ENCODE assay signal across 1 cellular context in genomic region chr15:50908209-50909043, GRCh38.
A peak's percentile ranks its signal among the peaks of the same experiment; 100 is the strongest.
TF ChIP-seq lines count a peak whose summit lies in the region.

Gene AP4E1 (plus strand): TSS chr15:50908683. CDS start chr15:50908779, 96 bp downstream.

TF ChIP-seq in K562, 482 proteins besides CTCF, POLR2A, EP300 and RAD21 (continued from another document and continues in another):
- TF ChIP-seq CC2D1A (IDR thresholded peaks at IDR 0.05) (peak; percentile 85), ETV5 (CRISPR knock-in tag; IDR thresholded peaks at IDR 0.05; ENCODE audit: low read depth) (peak; percentile 82), ZNF778 (CRISPR knock-in tag; IDR thresholded peaks at IDR 0.05) (no peak), ZNF589 (CRISPR knock-in tag; IDR thresholded peaks at IDR 0.05; ENCODE audit: low read depth) (no peak), NFATC3 (IDR thresholded peaks at IDR 0.05) (no peak), ZC3H4 (CRISPR knock-in tag; IDR thresholded peaks at IDR 0.05; ENCODE audit: borderline replicate concordance) (no peak), HDAC3 (IDR thresholded peaks at IDR 0.05; ENCODE audit: borderline replicate concordance, partially characterized antibody) (no peak), GTF3C2 (IDR thresholded peaks at IDR 0.05; ENCODE audit: borderline replicate concordance, extremely low read depth, insufficient read length) (no peak), HOXB6 (CRISPR knock-in tag; IDR thresholded peaks at IDR 0.05; ENCODE audit: borderline replicate concordance) (no peak), USF1 (CRISPR knock-in tag; IDR thresholded peaks at IDR 0.05) (no peak), FOXJ2 (tag; IDR thresholded peaks at IDR 0.05) (no peak), NONO (IDR thresholded peaks at IDR 0.05; ENCODE audit: low read depth in 2 of 2, low read length in 1 of 2) (peak in 1 of 2 experiments; percentile 6; a peak in 2 of 4 replicates), NR2C2 (CRISPR knock-in tag; IDR thresholded peaks at IDR 0.05) (no peak), NR2C2 (tag; IDR thresholded peaks at IDR 0.05) (peak; percentile 78), ERF (CRISPR knock-in tag; IDR thresholded peaks at IDR 0.05) (no peak; the same call in 1 of the 2 replicates), LEF1 (IDR thresholded peaks at IDR 0.05) (no peak), TRIM28 (IDR thresholded peaks at IDR 0.05) (no peak), RBM15 (IDR thresholded peaks at IDR 0.05; ENCODE audit: insufficient read depth, low read length) (no peak), RBM34 (IDR thresholded peaks at IDR 0.05; ENCODE audit: borderline replicate concordance, insufficient read depth, low read length) (no peak), ARNT (IDR thresholded peaks at IDR 0.05) (peak in 1 of 2 experiments; percentile 26; a peak in 1 of 4 replicates), FOXO4 (CRISPR knock-in tag; IDR thresholded peaks at IDR 0.05) (no peak), DNMT1 (IDR thresholded peaks at IDR 0.05) (no peak), ZNF696 (CRISPR knock-in tag; conservative IDR thresholded peaks at IDR 0.05) (no peak), NCOR1 (IDR thresholded peaks at IDR 0.05) (0 out of 2 replicates have a peak, but pooled peaks have one; percentile 7), DMBX1 (CRISPR knock-in tag; IDR thresholded peaks at IDR 0.05; ENCODE audit: borderline replicate concordance) (no peak), LARP7 (IDR thresholded peaks at IDR 0.05) (no peak), RUNX1 (IDR thresholded peaks at IDR 0.05; ENCODE audit: low read depth) (no peak), GATAD2A (IDR thresholded peaks at IDR 0.05) (no peak), KAT8 (IDR thresholded peaks at IDR 0.05; ENCODE audit: low read depth) (no peak), TEAD2 (tag; IDR thresholded peaks at IDR 0.05) (no peak), BDP1 (IDR thresholded peaks at IDR 0.05; ENCODE audit: insufficient read depth, insufficient read length) (no peak)
- TF ChIP-seq, protein P1, sequence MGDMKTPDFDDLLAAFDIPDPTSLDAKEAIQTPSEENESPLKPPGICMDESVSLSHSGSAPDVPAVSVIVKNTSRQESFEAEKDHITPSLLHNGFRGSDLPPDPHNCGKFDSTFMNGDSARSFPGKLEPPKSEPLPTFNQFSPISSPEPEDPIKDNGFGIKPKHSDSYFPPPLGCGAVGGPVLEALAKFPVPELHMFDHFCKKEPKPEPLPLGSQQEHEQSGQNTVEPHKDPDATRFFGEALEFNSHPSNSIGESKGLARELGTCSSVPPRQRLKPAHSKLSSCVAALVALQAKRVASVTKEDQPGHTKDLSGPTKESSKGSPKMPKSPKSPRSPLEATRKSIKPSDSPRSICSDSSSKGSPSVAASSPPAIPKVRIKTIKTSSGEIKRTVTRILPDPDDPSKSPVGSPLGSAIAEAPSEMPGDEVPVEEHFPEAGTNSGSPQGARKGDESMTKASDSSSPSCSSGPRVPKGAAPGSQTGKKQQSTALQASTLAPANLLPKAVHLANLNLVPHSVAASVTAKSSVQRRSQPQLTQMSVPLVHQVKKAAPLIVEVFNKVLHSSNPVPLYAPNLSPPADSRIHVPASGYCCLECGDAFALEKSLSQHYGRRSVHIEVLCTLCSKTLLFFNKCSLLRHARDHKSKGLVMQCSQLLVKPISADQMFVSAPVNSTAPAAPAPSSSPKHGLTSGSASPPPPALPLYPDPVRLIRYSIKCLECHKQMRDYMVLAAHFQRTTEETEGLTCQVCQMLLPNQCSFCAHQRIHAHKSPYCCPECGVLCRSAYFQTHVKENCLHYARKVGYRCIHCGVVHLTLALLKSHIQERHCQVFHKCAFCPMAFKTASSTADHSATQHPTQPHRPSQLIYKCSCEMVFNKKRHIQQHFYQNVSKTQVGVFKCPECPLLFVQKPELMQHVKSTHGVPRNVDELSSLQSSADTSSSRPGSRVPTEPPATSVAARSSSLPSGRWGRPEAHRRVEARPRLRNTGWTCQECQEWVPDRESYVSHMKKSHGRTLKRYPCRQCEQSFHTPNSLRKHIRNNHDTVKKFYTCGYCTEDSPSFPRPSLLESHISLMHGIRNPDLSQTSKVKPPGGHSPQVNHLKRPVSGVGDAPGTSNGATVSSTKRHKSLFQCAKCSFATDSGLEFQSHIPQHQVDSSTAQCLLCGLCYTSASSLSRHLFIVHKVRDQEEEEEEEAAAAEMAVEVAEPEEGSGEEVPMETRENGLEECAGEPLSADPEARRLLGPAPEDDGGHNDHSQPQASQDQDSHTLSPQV (IDR thresholded peaks at IDR 0.05): 0 out of 2 replicates have a peak, but pooled peaks have one; percentile 42
- TF ChIP-seq, protein P2, sequence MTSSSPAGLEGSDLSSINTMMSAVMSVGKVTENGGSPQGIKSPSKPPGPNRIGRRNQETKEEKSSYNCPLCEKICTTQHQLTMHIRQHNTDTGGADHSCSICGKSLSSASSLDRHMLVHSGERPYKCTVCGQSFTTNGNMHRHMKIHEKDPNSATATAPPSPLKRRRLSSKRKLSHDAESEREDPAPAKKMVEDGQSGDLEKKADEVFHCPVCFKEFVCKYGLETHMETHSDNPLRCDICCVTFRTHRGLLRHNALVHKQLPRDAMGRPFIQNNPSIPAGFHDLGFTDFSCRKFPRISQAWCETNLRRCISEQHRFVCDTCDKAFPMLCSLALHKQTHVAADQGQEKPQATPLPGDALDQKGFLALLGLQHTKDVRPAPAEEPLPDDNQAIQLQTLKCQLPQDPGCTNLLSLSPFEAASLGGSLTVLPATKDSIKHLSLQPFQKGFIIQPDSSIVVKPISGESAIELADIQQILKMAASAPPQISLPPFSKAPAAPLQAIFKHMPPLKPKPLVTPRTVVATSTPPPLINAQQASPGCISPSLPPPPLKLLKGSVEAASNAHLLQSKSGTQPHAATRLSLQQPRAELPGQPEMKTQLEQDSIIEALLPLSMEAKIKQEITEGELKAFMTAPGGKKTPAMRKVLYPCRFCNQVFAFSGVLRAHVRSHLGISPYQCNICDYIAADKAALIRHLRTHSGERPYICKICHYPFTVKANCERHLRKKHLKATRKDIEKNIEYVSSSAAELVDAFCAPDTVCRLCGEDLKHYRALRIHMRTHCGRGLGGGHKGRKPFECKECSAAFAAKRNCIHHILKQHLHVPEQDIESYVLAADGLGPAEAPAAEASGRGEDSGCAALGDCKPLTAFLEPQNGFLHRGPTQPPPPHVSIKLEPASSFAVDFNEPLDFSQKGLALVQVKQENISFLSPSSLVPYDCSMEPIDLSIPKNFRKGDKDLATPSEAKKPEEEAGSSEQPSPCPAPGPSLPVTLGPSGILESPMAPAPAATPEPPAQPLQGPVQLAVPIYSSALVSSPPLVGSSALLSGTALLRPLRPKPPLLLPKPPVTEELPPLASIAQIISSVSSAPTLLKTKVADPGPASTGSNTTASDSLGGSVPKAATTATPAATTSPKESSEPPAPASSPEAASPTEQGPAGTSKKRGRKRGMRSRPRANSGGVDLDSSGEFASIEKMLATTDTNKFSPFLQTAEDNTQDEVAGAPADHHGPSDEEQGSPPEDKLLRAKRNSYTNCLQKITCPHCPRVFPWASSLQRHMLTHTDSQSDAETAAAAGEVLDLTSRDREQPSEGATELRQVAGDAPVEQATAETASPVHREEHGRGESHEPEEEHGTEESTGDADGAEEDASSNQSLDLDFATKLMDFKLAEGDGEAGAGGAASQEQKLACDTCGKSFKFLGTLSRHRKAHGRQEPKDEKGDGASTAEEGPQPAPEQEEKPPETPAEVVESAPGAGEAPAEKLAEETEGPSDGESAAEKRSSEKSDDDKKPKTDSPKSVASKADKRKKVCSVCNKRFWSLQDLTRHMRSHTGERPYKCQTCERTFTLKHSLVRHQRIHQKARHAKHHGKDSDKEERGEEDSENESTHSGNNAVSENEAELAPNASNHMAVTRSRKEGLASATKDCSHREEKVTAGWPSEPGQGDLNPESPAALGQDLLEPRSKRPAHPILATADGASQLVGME (CRISPR knock-in tag; IDR thresholded peaks at IDR 0.05): no peak
- TF ChIP-seq, protein P3, sequence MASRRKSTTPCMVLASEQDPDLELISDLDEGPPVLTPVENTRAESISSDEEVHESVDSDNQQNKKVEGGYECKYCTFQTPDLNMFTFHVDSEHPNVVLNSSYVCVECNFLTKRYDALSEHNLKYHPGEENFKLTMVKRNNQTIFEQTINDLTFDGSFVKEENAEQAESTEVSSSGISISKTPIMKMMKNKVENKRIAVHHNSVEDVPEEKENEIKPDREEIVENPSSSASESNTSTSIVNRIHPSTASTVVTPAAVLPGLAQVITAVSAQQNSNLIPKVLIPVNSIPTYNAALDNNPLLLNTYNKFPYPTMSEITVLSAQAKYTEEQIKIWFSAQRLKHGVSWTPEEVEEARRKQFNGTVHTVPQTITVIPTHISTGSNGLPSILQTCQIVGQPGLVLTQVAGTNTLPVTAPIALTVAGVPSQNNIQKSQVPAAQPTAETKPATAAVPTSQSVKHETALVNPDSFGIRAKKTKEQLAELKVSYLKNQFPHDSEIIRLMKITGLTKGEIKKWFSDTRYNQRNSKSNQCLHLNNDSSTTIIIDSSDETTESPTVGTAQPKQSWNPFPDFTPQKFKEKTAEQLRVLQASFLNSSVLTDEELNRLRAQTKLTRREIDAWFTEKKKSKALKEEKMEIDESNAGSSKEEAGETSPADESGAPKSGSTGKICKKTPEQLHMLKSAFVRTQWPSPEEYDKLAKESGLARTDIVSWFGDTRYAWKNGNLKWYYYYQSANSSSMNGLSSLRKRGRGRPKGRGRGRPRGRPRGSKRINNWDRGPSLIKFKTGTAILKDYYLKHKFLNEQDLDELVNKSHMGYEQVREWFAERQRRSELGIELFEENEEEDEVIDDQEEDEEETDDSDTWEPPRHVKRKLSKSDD (conservative IDR thresholded peaks at IDR 0.05; ENCODE audit: low read length): peak; percentile 83; the same call in 1 of the 2 replicates
- TF ChIP-seq, protein P4, sequence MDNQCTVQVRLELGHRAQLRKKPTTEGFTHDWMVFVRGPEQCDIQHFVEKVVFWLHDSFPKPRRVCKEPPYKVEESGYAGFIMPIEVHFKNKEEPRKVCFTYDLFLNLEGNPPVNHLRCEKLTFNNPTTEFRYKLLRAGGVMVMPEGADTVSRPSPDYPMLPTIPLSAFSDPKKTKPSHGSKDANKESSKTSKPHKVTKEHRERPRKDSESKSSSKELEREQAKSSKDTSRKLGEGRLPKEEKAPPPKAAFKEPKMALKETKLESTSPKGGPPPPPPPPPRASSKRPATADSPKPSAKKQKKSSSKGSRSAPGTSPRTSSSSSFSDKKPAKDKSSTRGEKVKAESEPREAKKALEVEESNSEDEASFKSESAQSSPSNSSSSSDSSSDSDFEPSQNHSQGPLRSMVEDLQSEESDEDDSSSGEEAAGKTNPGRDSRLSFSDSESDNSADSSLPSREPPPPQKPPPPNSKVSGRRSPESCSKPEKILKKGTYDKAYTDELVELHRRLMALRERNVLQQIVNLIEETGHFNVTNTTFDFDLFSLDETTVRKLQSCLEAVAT (IDR thresholded peaks at IDR 0.05): 0 out of 4 replicates have a peak, but pooled peaks of 1 of the 2 experiments have one; percentile 31
